8 cellular contexts compared by ENCODE assay signal in genomic region chr11:46896719-46897406, GRCh38. TPM values are rescaled to one million over a fixed set of nuclear protein-coding genes. Genes with fewer than 3 reads are reported as not detected.
A peak's percentile ranks its signal among the peaks of the same experiment; 100 is the strongest.
DNase-seq lines count a peak whose midpoint lies in the region; ATAC-seq and TF ChIP-seq lines count a peak whose summit lies in the region.

No MANE protein-coding gene starts in this region.

- no peaks in the 10 kb centered on the region for H3K79me2 ChIP-seq in OCI-LY3 (ENCODE audit: low read length)

- intact Hi-C loops in Calu3 (cut with micrococcal nuclease; ENCODE audit: unreplicated experiment) = no loop called here
- intact Hi-C loops in lower leg skin (cut with DNase I; ENCODE audit: low total_unique reads) = no loop called here

- H3K9ac ChIP-seq in OCI-LY3 (ENCODE audit: low read length) = no peak overlapping the region

- CTCF ChIA-PET in Calu3 (lab: Charles Lee) = interaction anchor here (0.6 to 1.6 kb wide), 3 partner anchors 9 to 256 kb away, joined by 3 to 6 read pairs (median 3); no protein-coding TSS in a partner anchor

- no peaks in the 10 kb centered on the region for H4K20me1 ChIP-seq in OCI-LY3 (ENCODE audit: insufficient read depth, low read length)

- H3K9me3 Mint-ChIP-seq in Calu3 (ENCODE audit: low read depth, unreplicated experiment) (no peaks in the 10 kb centered on the region), type B pancreatic cell (no peaks in the 10 kb centered on the region)

- H3K4me3 Mint-ChIP-seq in Calu3 (ENCODE audit: low read depth, unreplicated experiment) (no peak overlapping the region), type B pancreatic cell (no peak overlapping the region)

- H3K27me3 Mint-ChIP-seq in Calu3 (ENCODE audit: unreplicated experiment) (no peaks in the 10 kb centered on the region), type B pancreatic cell (no peaks in the 10 kb centered on the region)

- no peaks in the 10 kb centered on the region for H3K4me1 ChIP-seq in OCI-LY3 (ENCODE audit: low read length)

- no TSS peak for BruUV-seq in Calu3 (replicated peaks; lab: Mats Ljungman, UMichigan)

- H3K36me3 Mint-ChIP-seq in Calu3 (ENCODE audit: insufficient read depth, unreplicated experiment) = peaks cover 12% of the 10 kb centered on the region
- H3K36me3 Mint-ChIP-seq in type B pancreatic cell = peaks cover 5% of the 10 kb centered on the region

- no peaks in the 10 kb centered on the region for H3K9me3 ChIP-seq in OCI-LY3 (ENCODE audit: insufficient read depth, low read length)

- WGBS in lower leg skin, 2 donors = 91 to 94% methylated on average over 10 of the region's 10 CpGs

- H3K27ac Mint-ChIP-seq in Calu3 (ENCODE audit: unreplicated experiment) (no peak overlapping the region), type B pancreatic cell (no peak overlapping the region)

- no peak overlapping the region for H2AFZ ChIP-seq in OCI-LY3 (ENCODE audit: low read depth, low read length)

- no peak for ATAC-seq in HG03354 (IDR thresholded peaks at IDR 0.05; ENCODE audit: poor library complexity, severe bottlenecking, unreplicated experiment)

- H3K4me2 ChIP-seq in OCI-LY3 (ENCODE audit: low read length) = no peak overlapping the region

- H3K27ac ChIP-seq in OCI-LY3 (ENCODE audit: low read length) = no peak overlapping the region

- peak; percentile 19 for TF ChIP-seq CTCF in Calu3 (IDR thresholded peaks at IDR 0.05; ENCODE audit: unreplicated experiment)
- peak; percentile 25 for TF ChIP-seq CTCF in HFF-Myc (IDR thresholded peaks at IDR 0.05; ENCODE audit: low read depth, low read length, missing control alignments)
- TF ChIP-seq CTCF in OCI-LY3 (IDR thresholded peaks at IDR 0.05; ENCODE audit: low read depth, low read length) = peak; percentile 35; the same call in 1 of the 2 replicates
- TF ChIP-seq CTCF in epithelial cell of proximal tubule (conservative IDR thresholded peaks at IDR 0.05; ENCODE audit: low read depth, low read length) = peak; percentile 54
- peak; percentile 62 for TF ChIP-seq CTCF in type B pancreatic cell (conservative IDR thresholded peaks at IDR 0.05)
- no peak for TF ChIP-seq CTCF in lower leg skin (IDR thresholded peaks at IDR 0.05)

- H3K36me3 ChIP-seq in OCI-LY3 (replicated peaks; ENCODE audit: low read depth, low read length) = no peaks in the 10 kb centered on the region

- TF ChIP-seq POLR2A in lower leg skin (IDR thresholded peaks at IDR 0.05) = no peak

- H3K4me1 Mint-ChIP-seq in Calu3 (ENCODE audit: low read depth, unreplicated experiment) (peaks cover 10% of the 10 kb centered on the region), type B pancreatic cell (ENCODE audit: unreplicated experiment) (no peaks in the 10 kb centered on the region)

- H3K27me3 ChIP-seq in OCI-LY3 (ENCODE audit: low read depth, low read length) = no peaks in the 10 kb centered on the region

- DNase-seq in Calu3 (peak; percentile 22), HFF-Myc (ENCODE audit: extremely low read depth, low read depth) (no peak), epithelial cell of proximal tubule (ENCODE audit: low read depth) (no peak), type B pancreatic cell (ENCODE audit: extremely low spot score, unreplicated experiment) (no peak), amygdala (lab: John Stamatoyannopoulos, UW) (no peak), lower leg skin (ENCODE audit: low spot score in 2 of 2) (no peak)

- H3K4me3 ChIP-seq in HFF-Myc (replicated peaks; ENCODE audit: low read depth, low read length) = no peak overlapping the region
- H3K4me3 ChIP-seq in OCI-LY3 (ENCODE audit: low read length) = no peak overlapping the region
- no peak overlapping the region for H3K4me3 ChIP-seq in epithelial cell of proximal tubule (ENCODE audit: low read depth, low read length)
- no peak overlapping the region for H3K4me3 ChIP-seq in lower leg skin (ENCODE audit: low read depth, poor library complexity, severe bottlenecking)

RNA-seq across cellular contexts. Expression of gene LRP4, which starts 21.5 kb away (rescaled TPM):
- total RNA-seq in Calu3 (2022) (0.80 and 1.3 TPM in 2 replicates), epithelial cell of proximal tubule (2.8 and 5.0 TPM in 2 replicates), type B pancreatic cell (ENCODE audit: low replicate concordance) (12.8 and 46.9 TPM in 2 replicates), lower leg skin (100 to 1,000 TPM in 3 of 4 donors, 10 to 100 TPM in 1; 65.5 to 164 (median 111) TPM)

RNA-seq across cellular contexts. Expression of gene CSTPP1, which starts 39.7 kb away (rescaled TPM):
- total RNA-seq in Calu3 (2022) (23.2 and 24.3 TPM in 2 replicates), epithelial cell of proximal tubule (32.1 and 39.8 TPM in 2 replicates), type B pancreatic cell (ENCODE audit: low replicate concordance) (34.0 and 44.4 TPM in 2 replicates), lower leg skin (10 to 100 TPM; 47.5 to 87.6 (median 57.7) TPM)

RNA-seq across cellular contexts. Expression of gene CKAP5, which starts 50.8 kb away (rescaled TPM):
- total RNA-seq in Calu3 (2022) (124 and 140 TPM in 2 replicates), epithelial cell of proximal tubule (76.4 and 101 TPM in 2 replicates), type B pancreatic cell (ENCODE audit: low replicate concordance) (106 and 169 TPM in 2 replicates), lower leg skin (10 to 100 TPM; 29.3 to 36.2 (median 31.3) TPM)

Comparison
In these comparisons a context has a peak if more than half of its experiments do, and no peak if none do; other contexts are left out.
1. CTCF ChIP-seq: peak in Calu3 (single experiment), HFF-Myc (single experiment), OCI-LY3 (single experiment), epithelial cell of proximal tubule (single experiment) and type B pancreatic cell (single experiment); none in lower leg skin (0 of 3).